27 cellular contexts compared by ENCODE assay signal in genomic region chr6:41519305-41519747, GRCh38. TPM values are rescaled to one million over a fixed set of nuclear protein-coding genes. Genes with fewer than 3 reads are reported as not detected.
DNase-seq lines count a peak whose midpoint lies in the region; ATAC-seq and TF ChIP-seq lines count a peak whose summit lies in the region.
"Had no signal": no experiment of that assay in that cellular context is flagged by ENCODE, and none has a peak within 500 bp of the region (broad histone marks: within the 10 kb centered on the region; RNA-seq: fewer than 3 reads in every experiment).

No MANE protein-coding gene starts in this region.

- in situ Hi-C loops in KBM-7 (cut with MboI; ENCODE audit: low pct_unique_long_range_greater_than_20kb, low sequenced_read_pairs), result no loop called here

- no peak for ATAC-seq in heart left ventricle
- ATAC-seq: activated CD8-positive, alpha-beta memory T cell treated with anti-CD3 and anti-CD28 coated beads, Interleukin-2, amount 10 ng/mL, durations not matched to agents 7 days and 5 days; psoas muscle; stimulated activated naive CD8-positive, alpha-beta T cell treated with anti-CD3 and anti-CD28 coated beads, Interleukin-15, Interleukin-2, amounts not matched to agents 100 U/mL and 50 U/mL, for 24 hours had no signal

- no peak overlapping the region for H3K9ac ChIP-seq in endodermal cell (ENCODE audit: extremely low read depth, low read length, poor library complexity, severe bottlenecking)

- H3K4me1 ChIP-seq in cardiac muscle cell (ENCODE audit: low read depth) (peaks cover 9% of the 10 kb centered on the region), heart left ventricle (no peaks in the 10 kb centered on the region), endodermal cell (ENCODE audit: control insufficient read depth, insufficient read depth, low read length) (peaks cover 8% of the 10 kb centered on the region)
- H3K4me1 ChIP-seq: psoas muscle had no signal

- no peak for TF ChIP-seq POLR2A in heart left ventricle (IDR thresholded peaks at IDR 0.05)

- H3K4me3 ChIP-seq in cardiac muscle cell (no peak overlapping the region), heart left ventricle (no peak overlapping the region), endodermal cell (ENCODE audit: low read length) (no peak overlapping the region)
- H3K4me3 ChIP-seq: coronary artery, HAP-1, psoas muscle had no signal

- H3K4me3 Mint-ChIP-seq in endodermal cell (peak overlapping the region; percentile 41), nephron (no peak overlapping the region)
- H3K4me3 Mint-ChIP-seq: activated CD8-positive, alpha-beta memory T cell treated with anti-CD3 and anti-CD28 coated beads, Interleukin-2, amount 10 ng/mL, durations not matched to agents 7 days and 5 days; activated naive CD8-positive, alpha-beta T cell treated with anti-CD3 and anti-CD28 coated beads, Interleukin-2, amount 10 ng/mL, durations not matched to agents 7 days and 5 days; B cell; natural killer cell treated with Interleukin-12 subunit alpha and Interleukin-12 subunit beta and Interleukin-15 and Interleukin-18, amount 100 ng/mL, for 72 hours had no signal

- no peak for TF ChIP-seq CTCF in cardiac muscle cell (IDR thresholded peaks at IDR 0.05; ENCODE audit: low read depth, low read length)
- TF ChIP-seq CTCF in heart left ventricle (IDR thresholded peaks at IDR 0.05), result no peak
- TF ChIP-seq CTCF in endodermal cell (conservative IDR thresholded peaks at IDR 0.05), result no peak
- TF ChIP-seq CTCF in nephron (IDR thresholded peaks at IDR 0.05; ENCODE audit: unreplicated experiment in 3 of 3), result no peak

- H3K27me3 Mint-ChIP-seq in endodermal cell (ENCODE audit: insufficient read depth) (peaks cover 54% of the 10 kb centered on the region), nephron (ENCODE audit: low read depth) (peaks cover 45% of the 10 kb centered on the region)

- no peak for DNase-seq in cardiac muscle cell (ENCODE audit: low read depth in 1 of 2, low spot score in 1 of 2)
- no peak for DNase-seq in heart left ventricle
- DNase-seq in endodermal cell, result no peak
- no peak for DNase-seq in NCI-H526 (lab: John Stamatoyannopoulos, UW)
- DNase-seq in NCI-H526 treated with DMSO at 0.1 percent for 48 hours (lab: John Stamatoyannopoulos, UW), result no peak
- DNase-seq in NOMO-1 (lab: John Stamatoyannopoulos, UW; ENCODE audit: unreplicated experiment in 2 of 2), result no peak
- no peak for DNase-seq in KBM-7
- DNase-seq: activated CD4-positive, alpha-beta T cell treated with anti-CD3 and anti-CD28 coated beads for 4 hours; activated CD8-positive, alpha-beta memory T cell treated with anti-CD3 and anti-CD28 coated beads, Interleukin-2, amount 10 ng/mL, durations not matched to agents 7 days and 5 days; activated naive CD8-positive, alpha-beta T cell treated with anti-CD3 and anti-CD28 coated beads, Interleukin-2, amount 10 ng/mL, durations not matched to agents 7 days and 5 days; EL; head of caudate nucleus; MM.1S; NCI-H146; NCI-H2171 treated with DMSO at 0.1 percent for 48 hours; NCI-H774; psoas muscle; SHP77; stimulated activated naive CD8-positive, alpha-beta T cell treated with anti-CD3 and anti-CD28 coated beads, Interleukin-15, Interleukin-2, amounts not matched to agents 100 U/mL and 50 U/mL, for 24 hours; SW 1271; trophoblast cell had no signal

- H3K4me1 Mint-ChIP-seq in endodermal cell (peaks cover 43% of the 10 kb centered on the region), nephron (peaks cover 33% of the 10 kb centered on the region)
- H3K4me1 Mint-ChIP-seq: activated CD8-positive, alpha-beta memory T cell treated with anti-CD3 and anti-CD28 coated beads, Interleukin-2, amount 10 ng/mL, durations not matched to agents 7 days and 5 days; activated naive CD8-positive, alpha-beta T cell treated with anti-CD3 and anti-CD28 coated beads, Interleukin-2, amount 10 ng/mL, durations not matched to agents 7 days and 5 days; B cell had no signal

- no peaks in the 10 kb centered on the region for H3K36me3 Mint-ChIP-seq in endodermal cell (ENCODE audit: low read depth)
- no peaks in the 10 kb centered on the region for H3K36me3 Mint-ChIP-seq in nephron (ENCODE audit: low read depth)
- H3K36me3 Mint-ChIP-seq: activated CD8-positive, alpha-beta memory T cell treated with anti-CD3 and anti-CD28 coated beads, Interleukin-2, amount 10 ng/mL, durations not matched to agents 7 days and 5 days; activated naive CD8-positive, alpha-beta T cell treated with anti-CD3 and anti-CD28 coated beads, Interleukin-2, amount 10 ng/mL, durations not matched to agents 7 days and 5 days; natural killer cell treated with Interleukin-12 subunit alpha and Interleukin-12 subunit beta and Interleukin-15 and Interleukin-18, amount 100 ng/mL, for 72 hours had no signal

- no peaks in the 10 kb centered on the region for H3K9me3 Mint-ChIP-seq in endodermal cell
- no peaks in the 10 kb centered on the region for H3K9me3 Mint-ChIP-seq in nephron
- H3K9me3 Mint-ChIP-seq: activated naive CD8-positive, alpha-beta T cell treated with anti-CD3 and anti-CD28 coated beads, Interleukin-2, amount 10 ng/mL, durations not matched to agents 7 days and 5 days; natural killer cell treated with Interleukin-12 subunit alpha and Interleukin-12 subunit beta and Interleukin-15 and Interleukin-18, amount 100 ng/mL, for 72 hours had no signal

- peak overlapping the region; percentile 91 for H3K27ac Mint-ChIP-seq in endodermal cell
- H3K27ac Mint-ChIP-seq in nephron, result peak overlapping the region; percentile 89 to 95 (median 95)
- H3K27ac Mint-ChIP-seq: activated CD8-positive, alpha-beta memory T cell treated with anti-CD3 and anti-CD28 coated beads, Interleukin-2, amount 10 ng/mL, durations not matched to agents 7 days and 5 days; activated naive CD8-positive, alpha-beta T cell treated with anti-CD3 and anti-CD28 coated beads, Interleukin-2, amount 10 ng/mL, durations not matched to agents 7 days and 5 days; B cell had no signal

- H3K36me3 ChIP-seq in cardiac muscle cell (no peaks in the 10 kb centered on the region), heart left ventricle (no peaks in the 10 kb centered on the region), endodermal cell (ENCODE audit: control insufficient read depth, insufficient read depth, low read length) (no peaks in the 10 kb centered on the region)
- H3K36me3 ChIP-seq: HAP-1 had no signal

- 51 to 64% (median 54%) methylated on average over 3 of the region's 3 CpGs for WGBS in heart left ventricle, 4 donors
- 71% methylated on average over 3 of the region's 3 CpGs; no CpG with 5 or more reads in 1 of the 2 experiments for WGBS in endodermal cell (ENCODE audit: insufficient coverage in 1 of 2, insufficient read length in 1 of 2), 2 experiments

- H3K9me3 ChIP-seq in cardiac muscle cell (ENCODE audit: low read depth) (no peaks in the 10 kb centered on the region), heart left ventricle (no peaks in the 10 kb centered on the region), endodermal cell (ENCODE audit: control insufficient read depth, low read length) (no peaks in the 10 kb centered on the region)
- H3K9me3 ChIP-seq: HAP-1, psoas muscle had no signal

- H3K27me3 ChIP-seq in cardiac muscle cell, result no peaks in the 10 kb centered on the region
- H3K27me3 ChIP-seq in heart left ventricle, result peaks cover 0 to 23% (median 6%) of the 10 kb centered on the region in 9 donors
- H3K27me3 ChIP-seq in endodermal cell (ENCODE audit: control insufficient read depth, insufficient read depth, low read length, poor library complexity, severe bottlenecking), result peaks cover 10% of the 10 kb centered on the region

- intact Hi-C loops in heart left ventricle (cut with DNase I), result no loop called here

- H3K27ac ChIP-seq in cardiac muscle cell, result peak overlapping the region; percentile 68
- no peak overlapping the region for H3K27ac ChIP-seq in heart left ventricle
- no peak overlapping the region for H3K27ac ChIP-seq in endodermal cell (ENCODE audit: low read depth, low read length)
- H3K27ac ChIP-seq: 22Rv1, coronary artery, psoas muscle had no signal

RNA-seq across cellular contexts. Expression of gene FOXP4, which starts 26.9 kb away (rescaled TPM):
- total RNA-seq in cardiac muscle cell (24.5 and 29.0 TPM in 2 replicates), heart left ventricle (10 to 100 TPM; 11.3 to 22.5 (median 16.0) TPM), endodermal cell (10 to 100 TPM; 44.4 to 47.7 TPM)
- polyA plus RNA-seq in cardiac muscle cell (42.5 and 51.1 TPM in 2 replicates), heart left ventricle (10 to 100 TPM; 10.9 to 17.9 TPM)
- 54.1 TPM for polyA plus RNA-seq in endodermal cell (2013, experiment 1 of 2)
- polyA plus RNA-seq in endodermal cell (2013, experiment 2 of 2), result 47.0 TPM
